In genomic region chr15:67300266-67300914, GRCh38 we compare ENCODE assay signal across 19 cellular contexts. TPM values are rescaled to one million over a fixed set of nuclear protein-coding genes. Genes with fewer than 3 reads are reported as not detected.
A peak's percentile ranks its signal among the peaks of the same experiment; 100 is the strongest.
DNase-seq lines count a peak whose midpoint lies in the region; ATAC-seq and TF ChIP-seq lines count a peak whose summit lies in the region.
"Had no signal": no experiment of that assay in that cellular context is flagged by ENCODE, and none has a peak within 500 bp of the region (broad histone marks: within the 10 kb centered on the region; RNA-seq: fewer than 3 reads in every experiment).

No MANE protein-coding gene starts in this region.

- H3K9me3 ChIP-seq in SK-N-MC (ENCODE audit: low read depth, low read length) = no peaks in the 10 kb centered on the region
- H3K9me3 ChIP-seq: HAP-1 had no signal

- peaks cover 5% of the 10 kb centered on the region for H3K27me3 Mint-ChIP-seq in activated CD4-positive, alpha-beta T cell treated with anti-CD3 and anti-CD28 coated beads for 36 hours
- no peaks in the 10 kb centered on the region for H3K27me3 Mint-ChIP-seq in activated CD4-positive, alpha-beta T cell treated with anti-CD3 and anti-CD28 coated beads, Interleukin-2, amount 10 ng/mL, durations not matched to agents 7 days and 5 days
- H3K27me3 Mint-ChIP-seq: CD4-positive, alpha-beta T cell had no signal

- H3K4me3 ChIP-seq in SK-N-MC = peak overlapping the region; percentile 16; the same call in 1 of the 2 replicates
- H3K4me3 ChIP-seq: GM23248, HAP-1 had no signal

- no peak for DNase-seq in activated CD4-positive, alpha-beta T cell treated with anti-CD3 and anti-CD28 coated beads for 36 hours
- DNase-seq in activated CD4-positive, alpha-beta T cell treated with anti-CD3 and anti-CD28 coated beads, Interleukin-2, amount 10 ng/mL, durations not matched to agents 7 days and 5 days = no peak
- DNase-seq in SK-N-MC (ENCODE audit: low read depth, low spot score) (no peak), iris pigment epithelial cell (ENCODE audit: low read depth) (peak; percentile 6), sciatic nerve (ENCODE audit: low spot score) (no peak), DMS53 treated with DMSO at 0.1 percent for 48 hours (lab: John Stamatoyannopoulos, UW; ENCODE audit: unreplicated experiment) (no peak), left cardiac atrium (no peak), RWPE1 (ENCODE audit: low spot score) (no peak)
- DNase-seq: CD4-positive, alpha-beta T cell; DMS153; GF-D8; GM23248; NCI-H1092 treated with DMSO at 0.1 percent for 48 hours; NCI-H146; NCI-H2029 treated with DMSO at 0.1 percent for 48 hours; NCI-H774; RPMI8226; SIG-M5 had no signal

- H3K27ac ChIP-seq in SK-N-MC = peak overlapping the region; percentile 46; the same call in 1 of the 2 replicates
- no peak overlapping the region for H3K27ac ChIP-seq in RWPE1
- H3K27ac ChIP-seq: GM23248 had no signal

- H3K4me3 Mint-ChIP-seq in activated CD4-positive, alpha-beta T cell treated with anti-CD3 and anti-CD28 coated beads for 36 hours = no peak overlapping the region
- H3K4me3 Mint-ChIP-seq in activated CD4-positive, alpha-beta T cell treated with anti-CD3 and anti-CD28 coated beads, Interleukin-2, amount 10 ng/mL, durations not matched to agents 7 days and 5 days = no peak overlapping the region
- H3K4me3 Mint-ChIP-seq: CD4-positive, alpha-beta T cell had no signal

- H3K9me3 Mint-ChIP-seq in activated CD4-positive, alpha-beta T cell treated with anti-CD3 and anti-CD28 coated beads for 36 hours (ENCODE audit: low read depth) = no peaks in the 10 kb centered on the region
- no peaks in the 10 kb centered on the region for H3K9me3 Mint-ChIP-seq in activated CD4-positive, alpha-beta T cell treated with anti-CD3 and anti-CD28 coated beads, Interleukin-2, amount 10 ng/mL, durations not matched to agents 7 days and 5 days
- H3K9me3 Mint-ChIP-seq: CD4-positive, alpha-beta T cell had no signal

- CTCF ChIA-PET in activated CD4-positive, alpha-beta T cell treated with anti-CD3 and anti-CD28 coated beads for 36 hours (lab: Charles Lee) = interaction anchor here (0.6 to 1.7 kb wide), 7 partner anchors 10 to 754 kb away, joined by 3 to 7 read pairs (median 3); partner anchors contain the start of gene PIAS1
- CTCF ChIA-PET in activated CD4-positive, alpha-beta T cell treated with anti-CD3 and anti-CD28 coated beads, Interleukin-2, amount 10 ng/mL, durations not matched to agents 7 days and 5 days (lab: Charles Lee) = interaction anchor here (1.0 to 1.3 kb wide), 2 partner anchors 24 to 359 kb away, joined by 4 read pairs; no protein-coding TSS in a partner anchor
- CTCF ChIA-PET in RWPE1 (lab: Yijun Ruan, JAX) = interaction anchor here (0.7 to 1.4 kb wide), 3 partner anchors 156 to 354 kb away, joined by 4 to 5 read pairs (median 4); no protein-coding TSS in a partner anchor

- H3K4me1 Mint-ChIP-seq in activated CD4-positive, alpha-beta T cell treated with anti-CD3 and anti-CD28 coated beads for 36 hours = no peaks in the 10 kb centered on the region
- H3K4me1 Mint-ChIP-seq in activated CD4-positive, alpha-beta T cell treated with anti-CD3 and anti-CD28 coated beads, Interleukin-2, amount 10 ng/mL, durations not matched to agents 7 days and 5 days = no peaks in the 10 kb centered on the region

- peak; percentile 92 for ATAC-seq in activated CD4-positive, alpha-beta T cell treated with anti-CD3 and anti-CD28 coated beads for 36 hours
- peak; percentile 34 for ATAC-seq in sciatic nerve
- no peak for ATAC-seq in left cardiac atrium

- intact Hi-C loops in activated CD4-positive, alpha-beta T cell treated with anti-CD3 and anti-CD28 coated beads for 36 hours (cut with DNase I, micrococcal nuclease) = loop anchor here (2.0 to 10.0 kb wide), 4 partner anchors 56 to 534 kb away; no protein-coding TSS in a partner anchor
- intact Hi-C loops in sciatic nerve (cut with DNase I) (no loop called here), left cardiac atrium (cut with DNase I) (no loop called here)

- H3K36me3 ChIP-seq in SK-N-MC (ENCODE audit: insufficient read depth, low read length) = no peaks in the 10 kb centered on the region
- H3K36me3 ChIP-seq: HAP-1 had no signal

- H3K36me3 Mint-ChIP-seq in activated CD4-positive, alpha-beta T cell treated with anti-CD3 and anti-CD28 coated beads for 36 hours (ENCODE audit: low read depth) = no peaks in the 10 kb centered on the region
- no peaks in the 10 kb centered on the region for H3K36me3 Mint-ChIP-seq in activated CD4-positive, alpha-beta T cell treated with anti-CD3 and anti-CD28 coated beads, Interleukin-2, amount 10 ng/mL, durations not matched to agents 7 days and 5 days (ENCODE audit: low read depth)

- H3K27ac Mint-ChIP-seq in activated CD4-positive, alpha-beta T cell treated with anti-CD3 and anti-CD28 coated beads for 36 hours = no peak overlapping the region
- H3K27ac Mint-ChIP-seq in activated CD4-positive, alpha-beta T cell treated with anti-CD3 and anti-CD28 coated beads, Interleukin-2, amount 10 ng/mL, durations not matched to agents 7 days and 5 days = no peak overlapping the region
- H3K27ac Mint-ChIP-seq: CD4-positive, alpha-beta T cell had no signal

- POLR2A ChIA-PET in activated CD4-positive, alpha-beta T cell treated with anti-CD3 and anti-CD28 coated beads for 36 hours (lab: Charles Lee) = interaction anchor here (0.7 kb wide), 1 partner anchor 96 kb away, joined by 4 read pairs; no protein-coding TSS in a partner anchor
- POLR2A ChIA-PET in activated CD4-positive, alpha-beta T cell treated with anti-CD3 and anti-CD28 coated beads, Interleukin-2, amount 10 ng/mL, durations not matched to agents 7 days and 5 days (lab: Charles Lee) = no interaction called here
- POLR2A ChIA-PET in RWPE1 (lab: Yijun Ruan, JAX; ENCODE audit: low non-redundant PET) = no interaction called here

- TF ChIP-seq CTCF in RWPE1 (conservative IDR thresholded peaks at IDR 0.05; ENCODE audit: low read depth) = no peak

- H3K9ac ChIP-seq in SK-N-MC (ENCODE audit: insufficient read length) = peak overlapping the region; percentile 23
- H3K9ac ChIP-seq: GM23248 had no signal

RNA-seq across cellular contexts. Expression of gene IQCH, which starts 45.8 kb away (rescaled TPM):
- 1 to 10 TPM; 1.8 to 2.1 TPM for total RNA-seq in activated CD4-positive, alpha-beta T cell treated with anti-CD3 and anti-CD28 coated beads for 36 hours
- under 1 TPM; 0.77 to 0.89 TPM for total RNA-seq in activated CD4-positive, alpha-beta T cell treated with anti-CD3 and anti-CD28 coated beads, Interleukin-2, amount 10 ng/mL, durations not matched to agents 7 days and 5 days
- 2.1 TPM for total RNA-seq in sciatic nerve
- total RNA-seq in left cardiac atrium = 1 to 10 TPM in 1 of 2 donors, under 1 TPM in 1; 0.53 to 1.1 TPM

RNA-seq across cellular contexts. Expression of gene AAGAB, which starts 45.9 kb away (rescaled TPM):
- total RNA-seq in activated CD4-positive, alpha-beta T cell treated with anti-CD3 and anti-CD28 coated beads for 36 hours = 10 to 100 TPM; 43.9 to 48.6 TPM
- 10 to 100 TPM; 45.3 to 46.7 TPM for total RNA-seq in activated CD4-positive, alpha-beta T cell treated with anti-CD3 and anti-CD28 coated beads, Interleukin-2, amount 10 ng/mL, durations not matched to agents 7 days and 5 days
- total RNA-seq in sciatic nerve (23.2 TPM), left cardiac atrium (10 to 100 TPM; 18.0 to 26.9 TPM)

Comparison
In these comparisons a context has a peak if more than half of its experiments do, and no peak if none do; other contexts are left out.
1. ATAC-seq: peak in activated CD4-positive, alpha-beta T cell treated with anti-CD3 and anti-CD28 coated beads for 36 hours (single experiment) and sciatic nerve (single experiment); none in left cardiac atrium (0 of 2).
2. intact Hi-C loops: an anchor here in activated CD4-positive, alpha-beta T cell treated with anti-CD3 and anti-CD28 coated beads for 36 hours (2.0 to 10.0 kb wide); none called in sciatic nerve and left cardiac atrium.